In genomic region chr3:131303848-131304247, GRCh38 we compare ENCODE assay signal across 17 cellular contexts.
DNase-seq lines count a peak whose midpoint lies in the region; ATAC-seq and TF ChIP-seq lines count a peak whose summit lies in the region.
"Had no signal": no experiment of that assay in that cellular context is flagged by ENCODE, and none has a peak within 500 bp of the region (broad histone marks: within the 10 kb centered on the region; RNA-seq: fewer than 3 reads in every experiment).

No MANE protein-coding gene starts in this region.

- TF ChIP-seq POLR2A in IMR-90 (IDR thresholded peaks at IDR 0.05; ENCODE audit: low read depth, low read length): no peak
- no peak for TF ChIP-seq POLR2A in esophagus muscularis mucosa (IDR thresholded peaks at IDR 0.05; ENCODE audit: low read depth)

- CTCF ChIA-PET in IMR-90 (lab: Yijun Ruan, JAX): no interaction called here

- peaks cover 5% of the 10 kb centered on the region for H3K27me3 Mint-ChIP-seq in glutamatergic neuron (ENCODE audit: unreplicated experiment)

- BruUV-seq in IMR-90 (replicated peaks; lab: Mats Ljungman, UMichigan): no TSS peak

- H3K14ac ChIP-seq in IMR-90 (replicated peaks; ENCODE audit: low read depth, low read length): no peak overlapping the region

- H3K27ac ChIP-seq in IMR-90 (ENCODE audit: insufficient read depth, low read length) (no peak overlapping the region), foreskin keratinocyte (no peak overlapping the region), esophagus muscularis mucosa (replicated peaks in 1 of 4) (no peak overlapping the region), substantia nigra (ENCODE audit: low read depth, low read length, poor library complexity, severe bottlenecking) (no peak overlapping the region)
- H3K27ac ChIP-seq: SK-N-MC had no signal

- dilution Hi-C loops in IMR-90 (cut with HindIII; ENCODE audit: low sequenced_read_pairs, unreplicated experiment): no loop called here

- no peak overlapping the region for H3K4me3 Mint-ChIP-seq in glutamatergic neuron (ENCODE audit: unreplicated experiment)
- H3K4me3 Mint-ChIP-seq: CD4-positive, CD25-positive, alpha-beta regulatory T cell; IgD-negative memory B cell had no signal

- peaks cover 12% of the 10 kb centered on the region for H3K36me3 Mint-ChIP-seq in glutamatergic neuron (ENCODE audit: unreplicated experiment)
- H3K36me3 Mint-ChIP-seq: CD4-positive, CD25-positive, alpha-beta regulatory T cell had no signal

- TF ChIP-seq CTCF in AG10803 (conservative IDR thresholded peaks at IDR 0.05; ENCODE audit: low read length): no peak
- TF ChIP-seq CTCF in IMR-90 (conservative IDR thresholded peaks at IDR 0.05; ENCODE audit: low read depth, low read length): no peak
- no peak for TF ChIP-seq CTCF in cardiac fibroblast (IDR thresholded peaks at IDR 0.05; ENCODE audit: low read depth, low read length)
- TF ChIP-seq CTCF in foreskin keratinocyte (conservative IDR thresholded peaks at IDR 0.05): no peak
- no peak for TF ChIP-seq CTCF in esophagus muscularis mucosa (IDR thresholded peaks at IDR 0.05)
- no peak for TF ChIP-seq CTCF in glutamatergic neuron (IDR thresholded peaks at IDR 0.05; ENCODE audit: partially characterized antibody, unreplicated experiment)

- no peaks in the 10 kb centered on the region for H3K9me1 ChIP-seq in IMR-90 (ENCODE audit: insufficient read depth, low read length)

- POLR2A ChIA-PET in IMR-90 (lab: Charles Lee; ENCODE audit: unreplicated experiment): no interaction called here

- DNase-seq in AG10803 (ENCODE audit: low read depth): peak; percentile 16
- peak; percentile 2 for DNase-seq in IMR-90
- peak; percentile 15 to 59 for DNase-seq in cardiac fibroblast (ENCODE audit: low read depth in 2 of 2)
- peak in 1 of 2 donors; percentile 26 for DNase-seq in foreskin keratinocyte
- no peak for DNase-seq in esophagus muscularis mucosa (ENCODE audit: extremely low spot score)
- DNase-seq in substantia nigra (lab: John Stamatoyannopoulos, UW): no peak
- no peak for DNase-seq in glutamatergic neuron
- DNase-seq: CD4-positive, CD25-positive, alpha-beta regulatory T cell; DMS53; NCI-H1436 treated with DMSO at 0.1 percent for 48 hours; NCI-H2081 treated with DMSO at 0.1 percent for 48 hours; NCI-H226; NCI-H526 treated with DMSO at 0.1 percent for 48 hours had no signal

- no peaks in the 10 kb centered on the region for H3K4me1 Mint-ChIP-seq in glutamatergic neuron (ENCODE audit: low read depth, unreplicated experiment)
- H3K4me1 Mint-ChIP-seq: CD4-positive, CD25-positive, alpha-beta regulatory T cell; IgD-negative memory B cell had no signal

- no peaks in the 10 kb centered on the region for H3K27me3 ChIP-seq in IMR-90 (ENCODE audit: control insufficient read depth, insufficient read depth, low read length)
- H3K27me3 ChIP-seq in foreskin keratinocyte: peaks cover 5% of the 10 kb centered on the region
- H3K27me3 ChIP-seq in esophagus muscularis mucosa: no peaks in the 10 kb centered on the region

- no peaks in the 10 kb centered on the region for H3K79me1 ChIP-seq in IMR-90 (ENCODE audit: low read depth in 1 of 2, low read length in 2 of 2)

- TF ChIP-seq EP300 in esophagus muscularis mucosa (IDR thresholded peaks at IDR 0.05): no peak

- H4K8ac ChIP-seq in IMR-90 (ENCODE audit: low read depth in 2 of 2, low read length in 2 of 2): no peak overlapping the region

- H3K4me2 ChIP-seq in IMR-90 (ENCODE audit: low read depth, low read length): no peak overlapping the region

- H3K27ac Mint-ChIP-seq in glutamatergic neuron (ENCODE audit: unreplicated experiment): no peak overlapping the region
- H3K27ac Mint-ChIP-seq: CD4-positive, CD25-positive, alpha-beta regulatory T cell; IgD-negative memory B cell had no signal

- H3K9me3 ChIP-seq in IMR-90 (ENCODE audit: control insufficient read depth, insufficient read depth, low read length) (no peaks in the 10 kb centered on the region), esophagus muscularis mucosa (peaks cover 0 to 8% (median 0%) of the 10 kb centered on the region in 4 donors)

- H3K9me3 Mint-ChIP-seq in glutamatergic neuron (ENCODE audit: unreplicated experiment): peaks cover 8% of the 10 kb centered on the region

- H3K4me1 ChIP-seq in IMR-90 (ENCODE audit: control insufficient read depth, insufficient read depth, low read length) (no peaks in the 10 kb centered on the region), foreskin keratinocyte (no peaks in the 10 kb centered on the region), esophagus muscularis mucosa (no peaks in the 10 kb centered on the region)

- H3K4me3 ChIP-seq in AG10803 (ENCODE audit: low read length): no peak overlapping the region
- no peak overlapping the region for H3K4me3 ChIP-seq in IMR-90 (ENCODE audit: insufficient read depth, low read depth, low read length)
- no peak overlapping the region for H3K4me3 ChIP-seq in cardiac fibroblast (replicated peaks in 1 of 2; ENCODE audit: low read depth in 2 of 2, low read length in 2 of 2)
- no peak overlapping the region for H3K4me3 ChIP-seq in esophagus muscularis mucosa
- H3K4me3 ChIP-seq: SK-N-MC had no signal

- H3K23ac ChIP-seq in IMR-90 (ENCODE audit: low read depth, low read length): no peak overlapping the region

- H4K5ac ChIP-seq in IMR-90 (ENCODE audit: low read depth, low read length): no peak overlapping the region

- H3K56ac ChIP-seq in IMR-90 (ENCODE audit: extremely low read depth, insufficient read depth, low read length): no peak overlapping the region

- H4K20me1 ChIP-seq in IMR-90 (ENCODE audit: insufficient read depth, low read length): no peaks in the 10 kb centered on the region

- H2AFZ ChIP-seq in IMR-90 (replicated peaks; ENCODE audit: low read length, poor library complexity): no peak overlapping the region

- no peak overlapping the region for H2AK9ac ChIP-seq in IMR-90 (replicated peaks; ENCODE audit: low read depth, low read length, poor library complexity)

- no peaks in the 10 kb centered on the region for H3K36me3 ChIP-seq in IMR-90 (ENCODE audit: control insufficient read depth, insufficient read depth, low read length)
- H3K36me3 ChIP-seq in esophagus muscularis mucosa: peaks cover 0 to 5% (median 0%) of the 10 kb centered on the region in 4 donors

- H2BK120ac ChIP-seq in IMR-90 (ENCODE audit: low read depth, low read length): no peak overlapping the region

- no peak for TF ChIP-seq RAD21 in IMR-90 (IDR thresholded peaks at IDR 0.05; ENCODE audit: low read length)

- no peak overlapping the region for H2BK15ac ChIP-seq in IMR-90 (ENCODE audit: low read depth, low read length)

- H3K4ac ChIP-seq in IMR-90 (ENCODE audit: low read depth, low read length): no peak overlapping the region

- no peak overlapping the region for H2AK5ac ChIP-seq in IMR-90 (ENCODE audit: low read depth, low read length)

- no peak overlapping the region for H3K9ac ChIP-seq in IMR-90 (ENCODE audit: low read depth, low read length)

- no peak overlapping the region for H4K91ac ChIP-seq in IMR-90 (ENCODE audit: insufficient read depth, low read depth, low read length)

- intact Hi-C loops in IMR-90 (cut with micrococcal nuclease): no loop called here
- intact Hi-C loops in esophagus muscularis mucosa (cut with DNase I): no loop called here

- H2BK20ac ChIP-seq in IMR-90 (ENCODE audit: low read depth, low read length): no peak overlapping the region

- in situ Hi-C loops in IMR-90 (cut with MboI; ENCODE audit: low sequenced_read_pairs): no loop called here

- no peak overlapping the region for H3K18ac ChIP-seq in IMR-90 (ENCODE audit: low read depth, low read length)

- ATAC-seq in IMR-90 (ENCODE audit: low read depth) (no peak), foreskin keratinocyte (peak; percentile 71), HG03565 (IDR thresholded peaks at IDR 0.05; ENCODE audit: unreplicated experiment) (no peak)
- ATAC-seq: Right ventricle myocardium inferior had no signal

- H2BK5ac ChIP-seq in IMR-90 (ENCODE audit: low read depth, low read length, poor library complexity, severe bottlenecking): no peak overlapping the region

TF ChIP-seq in IMR-90, 13 proteins besides CTCF, POLR2A, EP300 and RAD21:
- TF ChIP-seq BHLHE40 (IDR thresholded peaks at IDR 0.05; ENCODE audit: low read depth, low read length) (no peak), RFX5 (IDR thresholded peaks at IDR 0.05; ENCODE audit: low read depth, low read length) (no peak), MAZ (IDR thresholded peaks at IDR 0.05; ENCODE audit: borderline replicate concordance, low read depth, low read length) (no peak), ELK1 (IDR thresholded peaks at IDR 0.05; ENCODE audit: borderline replicate concordance, low read depth, low read length) (no peak), CHD1 (IDR thresholded peaks at IDR 0.05; ENCODE audit: low read depth, low read length) (no peak), NFE2L2 (IDR thresholded peaks at IDR 0.05; ENCODE audit: low read depth, low read length) (no peak), MXI1 (IDR thresholded peaks at IDR 0.05; ENCODE audit: borderline replicate concordance, low read depth, low read length) (no peak), SMC3 (IDR thresholded peaks at IDR 0.05; ENCODE audit: low read depth, low read length) (no peak), FOS (IDR thresholded peaks at IDR 0.05; ENCODE audit: low read depth, low read length) (no peak), RCOR1 (IDR thresholded peaks at IDR 0.05; ENCODE audit: insufficient replicate concordance, low read length) (no peak), USF2 (IDR thresholded peaks at IDR 0.05; ENCODE audit: low read depth, low read length) (no peak), CEBPB (IDR thresholded peaks at IDR 0.05; ENCODE audit: low read depth, low read length) (no peak), MAFK (IDR thresholded peaks at IDR 0.05; ENCODE audit: low read depth, low read length) (no peak)

Comparison
In these comparisons a context has a peak if more than half of its experiments do, and no peak if none do; other contexts are left out.
1. DNase-seq: peak in AG10803 (single experiment), IMR-90 (single experiment) and cardiac fibroblast (2 of 2); none in esophagus muscularis mucosa (single experiment), substantia nigra (0 of 49) and glutamatergic neuron (single experiment).